17 cellular contexts compared by ENCODE assay signal in the genomic region with DNA sequence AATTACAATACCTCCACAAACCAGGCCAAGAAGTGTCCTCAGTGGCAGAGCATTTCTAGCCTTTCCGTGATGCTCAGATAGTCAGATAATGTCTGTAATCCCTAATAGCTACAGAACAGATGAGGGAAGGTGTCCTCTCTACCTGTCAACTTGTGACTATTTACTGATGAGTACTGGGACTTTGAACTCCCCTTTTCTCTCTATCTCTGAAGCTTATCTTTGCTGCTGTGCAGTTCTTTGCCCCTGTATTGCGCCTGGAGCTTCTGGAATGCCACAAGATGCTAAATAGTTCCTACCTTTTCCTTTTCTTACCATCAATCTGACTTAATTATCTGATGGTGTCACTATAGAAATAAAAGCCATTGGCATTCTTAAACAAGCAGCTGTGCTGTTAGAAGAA. TPM values are rescaled to one million over a fixed set of nuclear protein-coding genes. Genes with fewer than 3 reads are reported as not detected.
DNase-seq lines count a peak whose midpoint lies in the region; ATAC-seq and TF ChIP-seq lines count a peak whose summit lies in the region.
"Had no signal": no experiment of that assay in that cellular context is flagged by ENCODE, and none has a peak within 500 bp of the region (broad histone marks: within the 10 kb centered on the region; RNA-seq: fewer than 3 reads in every experiment).

No MANE protein-coding gene starts in this region.

- H3K27ac ChIP-seq in HUES64 (ENCODE audit: low read depth, low read length) (0 out of 2 replicates have a peak overlapping the region, but pooled peaks have one; percentile 17), esophagus muscularis mucosa (replicated peaks in 1 of 4) (no peak overlapping the region)
- H3K27ac ChIP-seq: C4-2B had no signal

- H3K36me3 ChIP-seq in Caco-2 (ENCODE audit: control insufficient read depth, insufficient read depth, low read length) = no peaks in the 10 kb centered on the region
- H3K36me3 ChIP-seq in HUES64 (ENCODE audit: insufficient read depth, low read length) = peaks cover 5% of the 10 kb centered on the region
- H3K36me3 ChIP-seq in esophagus muscularis mucosa = no peaks in the 10 kb centered on the region

- H3K36me3 Mint-ChIP-seq in Caco-2 (ENCODE audit: insufficient read depth, unreplicated experiment) (no peaks in the 10 kb centered on the region), immature natural killer cell (no peaks in the 10 kb centered on the region)
- H3K36me3 Mint-ChIP-seq: IgD-negative memory B cell had no signal

- H3K9me3 Mint-ChIP-seq in Caco-2 (ENCODE audit: unreplicated experiment) = no peaks in the 10 kb centered on the region
- no peaks in the 10 kb centered on the region for H3K9me3 Mint-ChIP-seq in immature natural killer cell
- H3K9me3 Mint-ChIP-seq: IgD-negative memory B cell had no signal

- H3K4me3 Mint-ChIP-seq in Caco-2 (ENCODE audit: unreplicated experiment) = no peak overlapping the region
- H3K4me3 Mint-ChIP-seq in immature natural killer cell = no peak overlapping the region
- H3K4me3 Mint-ChIP-seq: IgD-negative memory B cell had no signal

- H3K9me3 ChIP-seq in Caco-2 (no peaks in the 10 kb centered on the region), HUES64 (ENCODE audit: insufficient read depth, low read depth, low read length) (no peaks in the 10 kb centered on the region), esophagus muscularis mucosa (no peaks in the 10 kb centered on the region)

- H3K9ac ChIP-seq in HUES64 (ENCODE audit: low read depth, low read length) = no peak overlapping the region

- H3K27me3 ChIP-seq in Caco-2 (replicated peaks; ENCODE audit: control insufficient read depth, insufficient read depth, low read length) = no peaks in the 10 kb centered on the region
- H3K27me3 ChIP-seq in HUES64 (ENCODE audit: insufficient read depth, low read length) = no peaks in the 10 kb centered on the region
- H3K27me3 ChIP-seq in esophagus muscularis mucosa = no peaks in the 10 kb centered on the region

- H3K4me1 Mint-ChIP-seq in Caco-2 (ENCODE audit: low read depth, unreplicated experiment) (no peaks in the 10 kb centered on the region), immature natural killer cell (no peaks in the 10 kb centered on the region)

- no TSS peak for BruUV-seq in Caco-2 (replicated peaks; lab: Mats Ljungman, UMichigan)

- H3K4me3 ChIP-seq in Caco-2 (ENCODE audit: low read depth, low read length) = no peak overlapping the region
- no peak overlapping the region for H3K4me3 ChIP-seq in HUES64 (ENCODE audit: low read length)
- no peak overlapping the region for H3K4me3 ChIP-seq in esophagus muscularis mucosa
- H3K4me3 ChIP-seq: GM12878 had no signal

- POLR2A ChIA-PET in Caco-2 (lab: Charles Lee) = interaction anchor here (0.9 kb wide), 1 partner anchor 113 kb away, joined by 7 read pairs; no protein-coding TSS in a partner anchor

- WGBS in HUES64 = 84% methylated on average over 2 of the region's 2 CpGs
- whole genome bisulfite sequencing in esophagus muscularis mucosa = 90% methylated on average over 2 of the region's 2 CpGs

- no peaks in the 10 kb centered on the region for H3K27me3 Mint-ChIP-seq in Caco-2 (ENCODE audit: insufficient read depth, unreplicated experiment)
- peaks cover 3 to 14% (median 3%) of the 10 kb centered on the region in 3 donors for H3K27me3 Mint-ChIP-seq in immature natural killer cell (ENCODE audit: low read depth in 3 of 3)

- TF ChIP-seq CTCF in Caco-2 (IDR thresholded peaks at IDR 0.05; ENCODE audit: insufficient read depth in 1 of 2, low read depth in 1 of 2, low read length in 1 of 2, severe bottlenecking in 1 of 2, unreplicated experiment in 1 of 2) (no peak), esophagus muscularis mucosa (IDR thresholded peaks at IDR 0.05) (no peak)

- intact Hi-C loops in Caco-2 (cut with micrococcal nuclease; ENCODE audit: unreplicated experiment) (loop anchor here (5.0 kb wide), 1 partner anchor 55 kb away; no protein-coding TSS in a partner anchor), esophagus muscularis mucosa (cut with DNase I) (no loop called here)

- CTCF ChIA-PET in Caco-2 (lab: Charles Lee) = interaction anchor here (1.0 to 1.2 kb wide), 3 partner anchors 99 to 140 kb away, joined by 3 read pairs; no protein-coding TSS in a partner anchor

- H3K4me1 ChIP-seq in Caco-2 (peaks cover 43% of the 10 kb centered on the region), HUES64 (ENCODE audit: insufficient read depth, low read length) (peaks cover 63% of the 10 kb centered on the region), esophagus muscularis mucosa (peaks cover 7 to 70% (median 51%) of the 10 kb centered on the region in 4 donors)

- TF ChIP-seq POLR2A in esophagus muscularis mucosa (IDR thresholded peaks at IDR 0.05; ENCODE audit: low read depth) (no peak), GM18505 (IDR thresholded peaks at IDR 0.05; ENCODE audit: borderline replicate concordance, extremely low read depth, insufficient read depth, insufficient read length) (no peak)

- DNase-seq in Caco-2 = peak; percentile 14 to 39
- DNase-seq in left kidney (ENCODE audit: low read depth, low spot score) = peak; percentile 53
- peak; percentile 15 for DNase-seq in renal cortical epithelial cell (ENCODE audit: low read depth)
- DNase-seq in DMS53 (lab: John Stamatoyannopoulos, UW) = no peak
- no peak for DNase-seq in esophagus muscularis mucosa (ENCODE audit: extremely low spot score)
- no peak for DNase-seq in immature natural killer cell
- DNase-seq: COR-L47, NCI-H1417 treated with DMSO at 0.1 percent for 48 hours, NCI-H2029 treated with DMSO at 0.1 percent for 48 hours, NCI-H2227 treated with DMSO at 0.1 percent for 48 hours, NCI-H524 treated with DMSO at 0.1 percent for 48 hours, SIG-M5 had no signal

- no peak for ATAC-seq in GM18505 (IDR thresholded peaks at IDR 0.05; ENCODE audit: unreplicated experiment)
- ATAC-seq: GM12878 had no signal

- TF ChIP-seq EP300 in esophagus muscularis mucosa (IDR thresholded peaks at IDR 0.05) = no peak

- H3K27ac Mint-ChIP-seq in Caco-2 (ENCODE audit: unreplicated experiment) = no peak overlapping the region
- no peak overlapping the region for H3K27ac Mint-ChIP-seq in immature natural killer cell
- H3K27ac Mint-ChIP-seq: IgD-negative memory B cell had no signal

RNA-seq across cellular contexts. Expression of gene FGF2, which starts 30.5 kb away (rescaled TPM):
- 0.19 and 0.20 TPM in 2 replicates for total RNA-seq in Caco-2 (2022)
- polyA plus RNA-seq in HUES64 (2013, experiment 1 of 2) = 31.5 TPM
- polyA plus RNA-seq in HUES64 (2013, experiment 2 of 2) = 33.5 TPM
- 49.1 and 86.3 TPM in 2 replicates for total RNA-seq in renal cortical epithelial cell
- 10 to 100 TPM; 27.0 to 46.4 (median 32.1) TPM for total RNA-seq in esophagus muscularis mucosa
- polyA plus RNA-seq in immature natural killer cell = not detected
- polyA plus RNA-seq: IgD-negative memory B cell had no signal

Comparison
In these comparisons a context has a peak if more than half of its experiments do, and no peak if none do; other contexts are left out.
1. DNase-seq: peak in Caco-2 (2 of 2), left kidney (single experiment) and renal cortical epithelial cell (single experiment); none in DMS53 (single experiment), esophagus muscularis mucosa (single experiment) and immature natural killer cell (0 of 3).
2. RNA of gene FGF2, which starts 30.5 kb away (total RNA-seq): 49.1 to 86.3 TPM in renal cortical epithelial cell and 27.0 to 46.4 TPM in esophagus muscularis mucosa; 0.19 to 0.20 TPM in Caco-2; every median in the first group is over 10 times any median in the second.